ENCODE assay signal across 27 cellular contexts in the genomic region with DNA sequence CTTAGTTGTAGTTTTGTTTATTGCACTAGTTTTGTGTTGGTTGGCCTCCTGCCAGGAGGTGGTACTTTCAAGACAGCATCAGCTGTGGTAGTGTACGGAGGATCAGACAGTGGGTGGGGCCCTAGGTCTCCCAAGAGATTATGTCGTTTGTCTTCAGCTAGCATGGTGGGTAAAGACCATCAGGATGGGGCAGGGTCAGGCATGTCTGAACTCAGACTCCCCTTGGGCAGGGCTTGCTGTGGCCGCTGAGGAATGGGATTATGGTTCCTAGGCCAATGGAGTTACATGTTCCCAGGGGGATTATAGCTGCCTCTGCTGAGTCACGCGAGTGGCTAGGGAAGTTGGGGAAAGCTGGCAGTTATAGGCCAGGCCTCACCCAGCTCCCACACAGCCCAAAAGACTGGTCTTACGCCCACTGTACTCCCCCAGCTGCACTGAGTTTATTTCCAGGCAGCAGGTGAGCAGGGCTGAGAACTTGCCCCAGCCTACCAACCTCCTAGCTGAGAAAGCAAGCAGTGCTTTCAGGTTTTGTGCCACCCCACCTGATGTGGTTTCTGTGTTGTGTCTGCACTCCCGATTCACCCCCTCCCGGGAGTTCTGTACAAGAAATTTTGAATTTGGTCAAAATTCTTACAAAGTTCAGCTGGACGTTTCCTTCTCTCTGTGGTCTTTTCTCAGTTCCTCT. TPM values are rescaled to one million over a fixed set of nuclear protein-coding genes. Genes with fewer than 3 reads are reported as not detected.
DNase-seq lines count a peak whose midpoint lies in the region; ATAC-seq, FAIRE-seq and TF ChIP-seq lines count a peak whose summit lies in the region.
"Had no signal": no experiment of that assay in that cellular context is flagged by ENCODE, and none has a peak within 500 bp of the region (broad histone marks: within the 10 kb centered on the region; RNA-seq: fewer than 3 reads in every experiment).

No MANE protein-coding gene starts in this region.

- peaks cover 6% of the 10 kb centered on the region; the same call in 2 of the 3 replicates for H3K36me3 Mint-ChIP-seq in GM23338 (ENCODE audit: low read depth)
- peaks cover 59% of the 10 kb centered on the region for H3K36me3 Mint-ChIP-seq in nephron progenitor cell (ENCODE audit: low read depth)

- 0 out of 2 replicates have a peak overlapping the region, but pooled peaks have one; percentile 35 for H2BK12ac ChIP-seq in H1 (ENCODE audit: low read depth, low read length)

- H4K91ac ChIP-seq in H1 (replicated peaks; ENCODE audit: insufficient read length, low read length), result no peak overlapping the region

- no peak overlapping the region for H3K14ac ChIP-seq in H1 (ENCODE audit: insufficient read length)

- H3K36me3 ChIP-seq in GM23338 (ENCODE audit: insufficient read depth) (no peaks in the 10 kb centered on the region), H1 (ENCODE audit: control insufficient read depth in 2 of 4, insufficient read depth in 4 of 4, low read length in 3 of 4) (peaks cover 0 to 2% (median 0%) of the 10 kb centered on the region in 4 experiments; a peak in 1 of 8 replicates), gastrocnemius medialis (no peaks in the 10 kb centered on the region)
- H3K36me3 ChIP-seq: adrenal gland, brain microvascular endothelial cell, suprapubic skin had no signal

- TF ChIP-seq CTCF in GM23338 (conservative IDR thresholded peaks at IDR 0.05; ENCODE audit: low read depth in 2 of 2) (no peak), H1 (IDR thresholded peaks at IDR 0.05; ENCODE audit: control extremely low read depth in 1 of 3, insufficient read depth in 1 of 3, low read depth in 1 of 3, low read length in 3 of 3) (no peak), nephron progenitor cell (IDR thresholded peaks at IDR 0.05) (no peak), gastrocnemius medialis (IDR thresholded peaks at IDR 0.05 in 4 of 5, conservative IDR thresholded peaks at IDR 0.05 in 1 of 5) (no peak)

- H3K27ac Mint-ChIP-seq in GM23338 (peak overlapping the region; percentile 49; the same call in 1 of the 2 replicates), nephron progenitor cell (peak overlapping the region; percentile 78)
- H3K27ac Mint-ChIP-seq: activated CD8-positive, alpha-beta T cell treated with anti-CD3 and anti-CD28 coated beads, Interleukin-2, amount 10 ng/mL, durations not matched to agents 7 days and 5 days; CD4-positive, alpha-beta memory T cell had no signal

- no peak for TF ChIP-seq RAD21 in H1 (IDR thresholded peaks at IDR 0.05 in 1 of 2, conservative IDR thresholded peaks at IDR 0.05 in 1 of 2; ENCODE audit: low read depth in 2 of 2, low read length in 2 of 2)

- POLR2A ChIA-PET in H1 (lab: Charles Lee; ENCODE audit: partially characterized antibody), result interaction anchor here (1.1 to 2.5 kb wide), 4 partner anchors 24 to 28 kb away, joined by 3 to 17 read pairs (median 6); partner anchors contain the start of gene ZSCAN31

- FAIRE-seq in H1 (lab: Jason Lieb, UNC), result no peak
- FAIRE-seq: colon, G401.6 had no signal

- H4K5ac ChIP-seq in H1 (ENCODE audit: insufficient read length, low read depth, low read length), result no peak overlapping the region

- no peak for TF ChIP-seq POLR2A in H1 (IDR thresholded peaks at IDR 0.05; ENCODE audit: control extremely low read depth in 1 of 2, low read depth in 2 of 2, low read length in 2 of 2)
- TF ChIP-seq POLR2A in gastrocnemius medialis (IDR thresholded peaks at IDR 0.05), result no peak

- H3K9ac ChIP-seq in H1 (replicated peaks in 1 of 4; ENCODE audit: extremely low read depth in 1 of 4, low read depth in 3 of 4, low read length in 3 of 4), result no peak overlapping the region
- H3K9ac ChIP-seq: KMS-11 had no signal

- no peak overlapping the region for H3K4ac ChIP-seq in H1 (replicated peaks; ENCODE audit: insufficient read length, low read depth, low read length)

- intact Hi-C loops in gastrocnemius medialis (cut with DNase I; ENCODE audit: low total_unique reads), result no loop called here

- H3K4me1 Mint-ChIP-seq in GM23338, result peaks cover 20% of the 10 kb centered on the region
- peaks cover 10% of the 10 kb centered on the region for H3K4me1 Mint-ChIP-seq in nephron progenitor cell
- H3K4me1 Mint-ChIP-seq: CD4-positive, alpha-beta memory T cell; neural crest cell had no signal

- DNase-seq in GM23338 (ENCODE audit: low spot score), result no peak
- peak; percentile 93 for DNase-seq in NCI-H82 (lab: John Stamatoyannopoulos, UW)
- no peak for DNase-seq in H1 (ENCODE audit: low read depth in 1 of 2, low spot score in 2 of 2)
- DNase-seq in nephron progenitor cell, result no peak
- no peak for DNase-seq in gastrocnemius medialis
- no peak for DNase-seq in substantia nigra (lab: John Stamatoyannopoulos, UW)
- no peak for DNase-seq in left lobe of liver (ENCODE audit: low spot score)
- DNase-seq: activated CD4-positive, CD25-positive, alpha-beta regulatory T cell; activated CD8-positive, alpha-beta T cell treated with anti-CD3 and anti-CD28 coated beads, Interleukin-2, amount 10 ng/mL, durations not matched to agents 7 days and 5 days; activated naive CD4-positive, alpha-beta T cell; adrenal gland; brain microvascular endothelial cell; CD4-positive, alpha-beta memory T cell; DMS 273 treated with DMSO at 0.1 percent for 48 hours; heart right ventricle; left ventricle myocardium inferior; midbrain; NCI-H1092; NCI-H2029; T-helper 9 cell had no signal

- H4K20me1 ChIP-seq in GM23338 (replicated peaks; ENCODE audit: insufficient read depth) (no peaks in the 10 kb centered on the region), H1 (replicated peaks in 1 of 2; ENCODE audit: control insufficient read depth in 1 of 2, insufficient read depth in 2 of 2, low read length in 2 of 2) (no peaks in the 10 kb centered on the region)

- WGBS in H1 (ENCODE audit: extremely low coverage in 1 of 2, insufficient coverage in 1 of 2, insufficient read length in 1 of 2, insufficient replicate concordance in 2 of 2, low coverage in 1 of 2, low lambda C conversion rate in 2 of 2, missing lambda C conversion rate in 1 of 2), 2 experiments, result 88% methylated on average over 9 of the region's 9 CpGs; no CpG with 5 or more reads in 1 of the 2 experiments

- H3K4me3 Mint-ChIP-seq in GM23338 (no peak overlapping the region), nephron progenitor cell (no peak overlapping the region)
- H3K4me3 Mint-ChIP-seq: activated CD8-positive, alpha-beta T cell treated with anti-CD3 and anti-CD28 coated beads, Interleukin-2, amount 10 ng/mL, durations not matched to agents 7 days and 5 days; CD4-positive, alpha-beta memory T cell; neural crest cell had no signal

- H2BK15ac ChIP-seq in H1 (ENCODE audit: low read length), result 0 out of 2 replicates have a peak overlapping the region, but pooled peaks have one; percentile 53

- in situ Hi-C loops in gastrocnemius medialis (cut with MboI; ENCODE audit: low sequenced_read_pairs in 4 of 4), result no loop called here

- H3K23ac ChIP-seq in H1 (ENCODE audit: insufficient read length), result no peak overlapping the region

- H2BK120ac ChIP-seq in H1 (replicated peaks; ENCODE audit: low read depth, low read length), result peak overlapping the region; percentile 54

- no peaks in the 10 kb centered on the region for H3K23me2 ChIP-seq in H1 (ENCODE audit: low read depth, low read length)

- H3K27ac ChIP-seq in GM23338 (ENCODE audit: low read depth), result no peak overlapping the region
- no peak overlapping the region for H3K27ac ChIP-seq in H1 (ENCODE audit: low read depth, low read length)
- no peak overlapping the region for H3K27ac ChIP-seq in gastrocnemius medialis
- H3K27ac ChIP-seq in substantia nigra (ENCODE audit: low read depth, low read length, poor library complexity, severe bottlenecking), result no peak overlapping the region
- H3K27ac ChIP-seq: adrenal gland, brain microvascular endothelial cell, heart right ventricle, KMS-11, left ventricle myocardium inferior, suprapubic skin had no signal

- no peak overlapping the region for H2BK20ac ChIP-seq in H1 (ENCODE audit: low read length)

- no peaks in the 10 kb centered on the region for H3K9me2 ChIP-seq in GM23338 (ENCODE audit: insufficient read depth)

- H2BK5ac ChIP-seq in H1 (ENCODE audit: low read depth, low read length), result 0 out of 2 replicates have a peak overlapping the region, but pooled peaks have one; percentile 2

- no peak for TF ChIP-seq EP300 in H1 (IDR thresholded peaks at IDR 0.05; ENCODE audit: borderline replicate concordance in 1 of 2, low read depth in 2 of 2, low read length in 2 of 2)

- H3K4me1 ChIP-seq in GM23338 (ENCODE audit: insufficient read depth) (peaks cover 21% of the 10 kb centered on the region), H1 (replicated peaks in 1 of 4; ENCODE audit: control insufficient read depth in 3 of 4, insufficient read depth in 4 of 4, low read length in 3 of 4) (peaks cover 0 to 1% (median 0%) of the 10 kb centered on the region in 4 experiments; a peak in 4 of 7 replicates), gastrocnemius medialis (no peaks in the 10 kb centered on the region)
- H3K4me1 ChIP-seq: adrenal gland, heart right ventricle, left ventricle myocardium inferior, suprapubic skin had no signal

- H3K9me3 Mint-ChIP-seq in GM23338 (peaks cover 3% of the 10 kb centered on the region; the same call in 1 of the 3 replicates), nephron progenitor cell (peaks cover 41% of the 10 kb centered on the region)

- CTCF ChIA-PET in H1 (lab: Charles Lee; ENCODE audit: partially characterized antibody), result interaction anchor here (1.0 to 4.3 kb wide), 2 partner anchors 24 to 45 kb away, joined by 3 to 13 read pairs; no protein-coding TSS in a partner anchor

- H3K79me1 ChIP-seq in H1 (ENCODE audit: low read depth, low read length), result no peaks in the 10 kb centered on the region

- H3K4me3 ChIP-seq in GM23338 (no peak overlapping the region), H1 (ENCODE audit: extremely low read depth in 1 of 4, insufficient read depth in 2 of 4, low read depth in 3 of 4, low read length in 4 of 4) (no peak overlapping the region), gastrocnemius medialis (no peak overlapping the region)
- H3K4me3 ChIP-seq: adrenal gland, heart right ventricle, left ventricle myocardium inferior, suprapubic skin had no signal

- no peak overlapping the region for H2AFZ ChIP-seq in GM23338
- no peak overlapping the region for H2AFZ ChIP-seq in H1 (ENCODE audit: low read length)

- H3K9me3 ChIP-seq in H1 (ENCODE audit: insufficient read depth in 2 of 2, low read depth in 1 of 2, low read length in 1 of 2) (no peaks in the 10 kb centered on the region), gastrocnemius medialis (no peaks in the 10 kb centered on the region)
- H3K9me3 ChIP-seq: adrenal gland, suprapubic skin had no signal

- H3K79me2 ChIP-seq in GM23338 (replicated peaks; ENCODE audit: insufficient read depth) (no peaks in the 10 kb centered on the region), H1 (ENCODE audit: control insufficient read depth in 1 of 2, insufficient read depth in 2 of 2, low read length in 2 of 2) (no peaks in the 10 kb centered on the region)

- H3K27me3 Mint-ChIP-seq in GM23338 (ENCODE audit: insufficient read depth, low read depth, poor library complexity) (no peaks in the 10 kb centered on the region), nephron progenitor cell (ENCODE audit: low read depth, poor library complexity) (no peaks in the 10 kb centered on the region)

- no peak overlapping the region for H4K8ac ChIP-seq in H1 (ENCODE audit: extremely low read depth, insufficient read depth, low read length)

- H3K4me2 ChIP-seq in GM23338 (peak overlapping the region; percentile 48; the same call in 1 of the 2 replicates), H1 (ENCODE audit: insufficient read depth in 1 of 2, low read depth in 2 of 2, low read length in 2 of 2) (no peak overlapping the region)
- H3K4me2 ChIP-seq: KMS-11 had no signal

- H2AK5ac ChIP-seq in H1 (ENCODE audit: low read depth, low read length), result no peak overlapping the region

- H3F3A ChIP-seq in GM23338 (replicated peaks; ENCODE audit: low read depth), result no peaks in the 10 kb centered on the region

- H3K56ac ChIP-seq in H1 (replicated peaks; ENCODE audit: insufficient read length, low read depth, low read length), result no peak overlapping the region

- H3K27me3 ChIP-seq in GM23338 (ENCODE audit: insufficient read depth) (no peaks in the 10 kb centered on the region), H1 (replicated peaks in 1 of 4; ENCODE audit: control insufficient read depth in 3 of 4, extremely low read depth in 1 of 4, insufficient read depth in 3 of 4, low read length in 3 of 4) (no peaks in the 10 kb centered on the region), gastrocnemius medialis (no peaks in the 10 kb centered on the region)
- H3K27me3 ChIP-seq: adrenal gland, brain microvascular endothelial cell, heart right ventricle, suprapubic skin had no signal

- ATAC-seq in GM23338, result no peak
- no peak for ATAC-seq in gastrocnemius medialis
- ATAC-seq in left lobe of liver, result no peak
- ATAC-seq: activated CD8-positive, alpha-beta T cell treated with anti-CD3 and anti-CD28 coated beads, Interleukin-2, amount 10 ng/mL, durations not matched to agents 7 days and 5 days; heart right ventricle had no signal

- H3K18ac ChIP-seq in H1 (ENCODE audit: extremely low read depth, low read length), result no peak overlapping the region; the same call in 1 of the 2 replicates

RNA-seq across cellular contexts. Expression of gene ZSCAN31, which starts 24.7 kb away (rescaled TPM):
- 4.7 and 12.1 TPM in 2 replicates for total RNA-seq in GM23338 (2014; rRNA removed; shearing (Covaris generic))
- 2.8 and 3.1 TPM in 2 replicates for polyA plus RNA-seq in GM23338 (2016; fragmentation: Nextera tagmentation; extraction: Ambion mirVana)
- 7.0 and 8.8 TPM in 2 replicates for total RNA-seq in H1 (2021; fragmentation: NEBNext Ultra II Directional; extraction: Animal tissue kit (Norgen Biotek cat#: 25700))
- 1.2 and 1.9 TPM in 2 replicates for polyA plus RNA-seq in H1 (2011; rRNA removed)
- 3.6 TPM for polyA plus RNA-seq in H1 (2011; cell fraction: cytosol; rRNA removed)
- 3.8 TPM for polyA plus RNA-seq in H1 (2011; cell fraction: nucleus; rRNA removed)
- 4.4 to 8.0 TPM (median 6.2 TPM) in 4 replicates for polyA plus RNA-seq in H1 (2012, experiment 1 of 2)
- polyA plus RNA-seq in H1 (2012, experiment 2 of 2), result 0.67 TPM
- 4.4 TPM for polyA plus RNA-seq in H1 (2013, experiment 1 of 2)
- polyA plus RNA-seq in H1 (2013, experiment 2 of 2), result 3.3 TPM
- polyA minus RNA-seq in H1 (2011; rRNA and poly(A)+ RNA removed), result 13.2 and 13.8 TPM in 2 replicates
- 3.4 TPM for polyA minus RNA-seq in H1 (2011; cell fraction: cytosol; rRNA and poly(A)+ RNA removed)
- 6.1 TPM for polyA minus RNA-seq in H1 (2011; cell fraction: nucleus; rRNA and poly(A)+ RNA removed)
- total RNA-seq in gastrocnemius medialis, result 10 to 100 TPM in 2 of 4 donors, 1 to 10 TPM in 2; 2.4 to 14.1 (median 7.5) TPM
- total RNA-seq in left lobe of liver, result 2.4 TPM

RNA-seq across cellular contexts. Expression of gene PGBD1, which starts 29.9 kb away (rescaled TPM):
- 8.4 and 10.5 TPM in 2 replicates for total RNA-seq in GM23338 (2014; rRNA removed; shearing (Covaris generic))
- polyA plus RNA-seq in GM23338 (2016; fragmentation: Nextera tagmentation; extraction: Ambion mirVana), result 6.0 and 7.5 TPM in 2 replicates
- total RNA-seq in H1 (2021; fragmentation: NEBNext Ultra II Directional; extraction: Animal tissue kit (Norgen Biotek cat#: 25700)), result 7.6 and 9.2 TPM in 2 replicates
- polyA plus RNA-seq in H1 (2011; rRNA removed), result 2.3 and 2.5 TPM in 2 replicates
- 4.5 TPM for polyA plus RNA-seq in H1 (2011; cell fraction: cytosol; rRNA removed)
- polyA plus RNA-seq in H1 (2011; cell fraction: nucleus; rRNA removed), result 3.4 TPM
- polyA plus RNA-seq in H1 (2012, experiment 1 of 2), result 5.3 to 6.9 TPM (median 5.6 TPM) in 4 replicates
- polyA plus RNA-seq in H1 (2012, experiment 2 of 2), result 0.71 TPM
- polyA plus RNA-seq in H1 (2013, experiment 1 of 2), result 4.5 TPM
- polyA plus RNA-seq in H1 (2013, experiment 2 of 2), result 4.8 TPM
- polyA minus RNA-seq in H1 (2011; rRNA and poly(A)+ RNA removed), result 6.1 and 6.7 TPM in 2 replicates
- 3.2 TPM for polyA minus RNA-seq in H1 (2011; cell fraction: cytosol; rRNA and poly(A)+ RNA removed)
- polyA minus RNA-seq in H1 (2011; cell fraction: nucleus; rRNA and poly(A)+ RNA removed), result 5.4 TPM
- 1 to 10 TPM in 3 of 4 donors, under 1 TPM in 1; 0.80 to 2.8 (median 1.5) TPM for total RNA-seq in gastrocnemius medialis
- total RNA-seq in left lobe of liver, result 1.0 TPM

RNA-seq across cellular contexts. Expression of gene ZKSCAN3, which starts 38.5 kb away (rescaled TPM):
- total RNA-seq in GM23338 (2014; rRNA removed; shearing (Covaris generic)), result 4.3 and 7.6 TPM in 2 replicates
- polyA plus RNA-seq in GM23338 (2016; fragmentation: Nextera tagmentation; extraction: Ambion mirVana) (2.8 and 3.0 TPM in 2 replicates), H1 (2011; rRNA removed) (2.7 TPM in 2 replicates)
- total RNA-seq in H1 (2021; fragmentation: NEBNext Ultra II Directional; extraction: Animal tissue kit (Norgen Biotek cat#: 25700)), result 9.2 and 9.8 TPM in 2 replicates
- polyA plus RNA-seq in H1 (2011; cell fraction: cytosol; rRNA removed), result 3.4 TPM
- 2.5 TPM for polyA plus RNA-seq in H1 (2011; cell fraction: nucleus; rRNA removed)
- 5.1 to 6.0 TPM (median 5.4 TPM) in 4 replicates for polyA plus RNA-seq in H1 (2012, experiment 1 of 2)
- 1.6 TPM for polyA plus RNA-seq in H1 (2012, experiment 2 of 2)
- polyA plus RNA-seq in H1 (2013, experiment 1 of 2), result 3.7 TPM
- polyA plus RNA-seq in H1 (2013, experiment 2 of 2), result 3.6 TPM
- 3.8 and 5.1 TPM in 2 replicates for polyA minus RNA-seq in H1 (2011; rRNA and poly(A)+ RNA removed)
- polyA minus RNA-seq in H1 (2011; cell fraction: cytosol; rRNA and poly(A)+ RNA removed), result 2.9 TPM
- 4.7 TPM for polyA minus RNA-seq in H1 (2011; cell fraction: nucleus; rRNA and poly(A)+ RNA removed)
- total RNA-seq in gastrocnemius medialis (1 to 10 TPM; 1.5 to 4.5 (median 2.4) TPM), left lobe of liver (2.4 TPM)

RNA-seq across cellular contexts. Expression of gene ZSCAN26, which starts 44.3 kb away (rescaled TPM):
- total RNA-seq in GM23338 (2014; rRNA removed; shearing (Covaris generic)), result 10.2 and 13.0 TPM in 2 replicates
- polyA plus RNA-seq in GM23338 (2016; fragmentation: Nextera tagmentation; extraction: Ambion mirVana) (3.5 and 6.5 TPM in 2 replicates), H1 (2011; rRNA removed) (3.8 and 7.0 TPM in 2 replicates)
- total RNA-seq in H1 (2021; fragmentation: NEBNext Ultra II Directional; extraction: Animal tissue kit (Norgen Biotek cat#: 25700)), result 8.2 and 8.5 TPM in 2 replicates
- polyA plus RNA-seq in H1 (2011; cell fraction: cytosol; rRNA removed), result 8.2 TPM
- polyA plus RNA-seq in H1 (2011; cell fraction: nucleus; rRNA removed), result 8.1 TPM
- polyA plus RNA-seq in H1 (2012, experiment 1 of 2), result 7.1 to 10.1 TPM (median 7.8 TPM) in 4 replicates
- polyA plus RNA-seq in H1 (2012, experiment 2 of 2), result 0.35 TPM
- polyA plus RNA-seq in H1 (2013, experiment 1 of 2), result 7.5 TPM
- polyA plus RNA-seq in H1 (2013, experiment 2 of 2), result 7.6 TPM
- polyA minus RNA-seq in H1 (2011; rRNA and poly(A)+ RNA removed), result 16.0 and 23.6 TPM in 2 replicates
- polyA minus RNA-seq in H1 (2011; cell fraction: cytosol; rRNA and poly(A)+ RNA removed), result 4.8 TPM
- 7.5 TPM for polyA minus RNA-seq in H1 (2011; cell fraction: nucleus; rRNA and poly(A)+ RNA removed)
- total RNA-seq in gastrocnemius medialis (10 to 100 TPM in 2 of 4 donors, 1 to 10 TPM in 2; 7.3 to 13.4 (median 9.8) TPM), left lobe of liver (5.5 TPM)

RNA-seq across cellular contexts. Expression of gene NKAPL, which starts 52.2 kb away (rescaled TPM):
- 0.16 and 1.6 TPM in 2 replicates for total RNA-seq in GM23338 (2014; rRNA removed; shearing (Covaris generic))
- polyA plus RNA-seq in GM23338 (2016; fragmentation: Nextera tagmentation; extraction: Ambion mirVana), result 2.9 and 3.2 TPM in 2 replicates
- total RNA-seq in H1 (2021; fragmentation: NEBNext Ultra II Directional; extraction: Animal tissue kit (Norgen Biotek cat#: 25700)), result not detected in 2 replicates
- polyA plus RNA-seq in H1 (2011; rRNA removed), result 0.05 and 0.08 TPM in 2 replicates
- polyA plus RNA-seq in H1 (2011; cell fraction: cytosol; rRNA removed), result 0.08 TPM
- polyA plus RNA-seq in H1 (2011; cell fraction: nucleus; rRNA removed), result 0.06 TPM
- polyA plus RNA-seq in H1 (2012, experiment 1 of 2), result 0.13 to 0.35 TPM in 2 of 4 replicates, not detected in the others
- not detected for polyA plus RNA-seq in H1 (2012, experiment 2 of 2)
- polyA plus RNA-seq in H1 (2013, experiment 1 of 2), result 0.04 TPM
- polyA plus RNA-seq in H1 (2013, experiment 2 of 2), result 0.09 TPM
- polyA minus RNA-seq in H1 (2011; rRNA and poly(A)+ RNA removed), result 0.22 TPM in 1 of 2 replicates, not detected in the other
- not detected for polyA minus RNA-seq in H1 (2011; cell fraction: cytosol; rRNA and poly(A)+ RNA removed)
- polyA minus RNA-seq in H1 (2011; cell fraction: nucleus; rRNA and poly(A)+ RNA removed), result not detected
- 10 to 100 TPM in 1 of 4 donors, 1 to 10 TPM in 3; 1.5 to 10.1 (median 5.6) TPM for total RNA-seq in gastrocnemius medialis
- 0.45 TPM for total RNA-seq in left lobe of liver
- total RNA-seq: activated CD8-positive, alpha-beta T cell treated with anti-CD3 and anti-CD28 coated beads, Interleukin-2, amount 10 ng/mL, durations not matched to agents 7 days and 5 days; HT1080; NCI-H460; neural crest cell had no signal
